In genomic region chr15:66290518-66290917, GRCh38 we compare ENCODE assay signal across 24 cellular contexts. TPM values are rescaled to one million over a fixed set of nuclear protein-coding genes. Genes with fewer than 3 reads are reported as not detected.
DNase-seq lines count a peak whose midpoint lies in the region; TF ChIP-seq lines count a peak whose summit lies in the region.
"Had no signal": no experiment of that assay in that cellular context is flagged by ENCODE, and none has a peak within 500 bp of the region (broad histone marks: within the 10 kb centered on the region; RNA-seq: fewer than 3 reads in every experiment).

No MANE protein-coding gene starts in this region.

- peak; percentile 62 for DNase-seq in activated CD4-positive, alpha-beta T cell treated with anti-CD3 and anti-CD28 coated beads, Interleukin-2, amount 10 ng/mL, durations not matched to agents 24 days and 14 days
- DNase-seq in activated CD4-positive, alpha-beta T cell treated with anti-CD3 and anti-CD28 coated beads, Interleukin-2, amount 50 U/mL, for 1 hour, result no peak
- peak; percentile 21 for DNase-seq in GM12865 (ENCODE audit: low read depth)
- DNase-seq in activated CD4-positive, alpha-beta memory T cell treated with anti-CD3 and anti-CD28 coated beads for 36 hours, result peak; percentile 32
- DNase-seq in CD1c-positive myeloid dendritic cell (ENCODE audit: extremely low spot score), result no peak
- DNase-seq in progenitor cell of endocrine pancreas (ENCODE audit: low spot score, unreplicated experiment), result no peak
- DNase-seq in NCI-H748 (lab: John Stamatoyannopoulos, UW; ENCODE audit: unreplicated experiment), result no peak
- DNase-seq: left lung; NCI-H1048; NCI-H187 treated with DMSO at 0.1 percent for 48 hours; NCI-H524 treated with DMSO at 0.1 percent for 48 hours; retina; RPMI8226; SK-N-SH; small intestine; stimulated activated CD4-positive, alpha-beta T cell treated with anti-CD3 and anti-CD28 coated beads, Interleukin-2, amount 100 ng/mL, for 24 hours had no signal

- H3K36me3 Mint-ChIP-seq in activated CD4-positive, alpha-beta T cell treated with anti-CD3 and anti-CD28 coated beads, Interleukin-2, amount 10 ng/mL, durations not matched to agents 24 days and 14 days (ENCODE audit: low read depth), result peaks cover 2% of the 10 kb centered on the region
- no peaks in the 10 kb centered on the region for H3K36me3 Mint-ChIP-seq in activated CD4-positive, alpha-beta memory T cell treated with anti-CD3 and anti-CD28 coated beads for 36 hours
- no peaks in the 10 kb centered on the region for H3K36me3 Mint-ChIP-seq in nephron (ENCODE audit: low read depth)
- H3K36me3 Mint-ChIP-seq in progenitor cell of endocrine pancreas (ENCODE audit: insufficient read depth), result no peaks in the 10 kb centered on the region
- H3K36me3 Mint-ChIP-seq: brain had no signal

- peaks cover 35% of the 10 kb centered on the region for H3K4me1 Mint-ChIP-seq in activated CD4-positive, alpha-beta T cell treated with anti-CD3 and anti-CD28 coated beads, Interleukin-2, amount 10 ng/mL, durations not matched to agents 24 days and 14 days
- H3K4me1 Mint-ChIP-seq in activated CD4-positive, alpha-beta memory T cell treated with anti-CD3 and anti-CD28 coated beads for 36 hours (ENCODE audit: low read depth), result peaks cover 33% of the 10 kb centered on the region
- peaks cover 37% of the 10 kb centered on the region for H3K4me1 Mint-ChIP-seq in nephron
- H3K4me1 Mint-ChIP-seq in progenitor cell of endocrine pancreas (ENCODE audit: low read depth), result peaks cover 20% of the 10 kb centered on the region

- H3K4me3 ChIP-seq in GM12865 (ENCODE audit: low read depth, low read length), result no peak overlapping the region
- H3K4me3 ChIP-seq: esophagus muscularis mucosa, HAP-1, left lung, thoracic aorta, vagina had no signal

- H3K27ac Mint-ChIP-seq in activated CD4-positive, alpha-beta T cell treated with anti-CD3 and anti-CD28 coated beads, Interleukin-2, amount 10 ng/mL, durations not matched to agents 24 days and 14 days, result no peak overlapping the region
- H3K27ac Mint-ChIP-seq in activated CD4-positive, alpha-beta memory T cell treated with anti-CD3 and anti-CD28 coated beads for 36 hours, result no peak overlapping the region
- H3K27ac Mint-ChIP-seq in nephron, result peak overlapping the region in 1 of 3 experiments; percentile 37
- H3K27ac Mint-ChIP-seq in progenitor cell of endocrine pancreas, result no peak overlapping the region
- H3K27ac Mint-ChIP-seq: brain had no signal

- CTCF ChIA-PET in activated CD4-positive, alpha-beta memory T cell treated with anti-CD3 and anti-CD28 coated beads for 36 hours (lab: Charles Lee), result interaction anchor here (1.9 kb wide), 1 partner anchor 39 kb away, joined by 5 read pairs; no protein-coding TSS in a partner anchor

- H3K9me3 Mint-ChIP-seq in activated CD4-positive, alpha-beta T cell treated with anti-CD3 and anti-CD28 coated beads, Interleukin-2, amount 10 ng/mL, durations not matched to agents 24 days and 14 days, result no peaks in the 10 kb centered on the region
- H3K9me3 Mint-ChIP-seq in activated CD4-positive, alpha-beta memory T cell treated with anti-CD3 and anti-CD28 coated beads for 36 hours, result no peaks in the 10 kb centered on the region
- no peaks in the 10 kb centered on the region for H3K9me3 Mint-ChIP-seq in nephron
- H3K9me3 Mint-ChIP-seq in progenitor cell of endocrine pancreas (ENCODE audit: low read depth), result no peaks in the 10 kb centered on the region
- H3K9me3 Mint-ChIP-seq: brain had no signal

- intact Hi-C loops in activated CD4-positive, alpha-beta T cell treated with anti-CD3 and anti-CD28 coated beads, Interleukin-2, amount 10 ng/mL, durations not matched to agents 24 days and 14 days (cut with micrococcal nuclease), result loop anchor here (5.0 to 10.0 kb wide), 2 partner anchors 67 to 426 kb away; partner anchors contain the start of genes RAB11A and TIPIN
- intact Hi-C loops in activated CD4-positive, alpha-beta memory T cell treated with anti-CD3 and anti-CD28 coated beads for 36 hours (cut with micrococcal nuclease), result loop anchor here (5.0 to 10.0 kb wide), 3 partner anchors 67 to 676 kb away; partner anchors contain the start of genes INTS14, RAB11A and TIPIN

- peaks cover 5% of the 10 kb centered on the region for H3K27me3 Mint-ChIP-seq in activated CD4-positive, alpha-beta T cell treated with anti-CD3 and anti-CD28 coated beads, Interleukin-2, amount 10 ng/mL, durations not matched to agents 24 days and 14 days
- no peaks in the 10 kb centered on the region for H3K27me3 Mint-ChIP-seq in activated CD4-positive, alpha-beta memory T cell treated with anti-CD3 and anti-CD28 coated beads for 36 hours
- no peaks in the 10 kb centered on the region for H3K27me3 Mint-ChIP-seq in nephron (ENCODE audit: low read depth)
- no peaks in the 10 kb centered on the region for H3K27me3 Mint-ChIP-seq in progenitor cell of endocrine pancreas

- POLR2A ChIA-PET in activated CD4-positive, alpha-beta memory T cell treated with anti-CD3 and anti-CD28 coated beads for 36 hours (lab: Charles Lee), result no interaction called here

- TF ChIP-seq CTCF in GM12865 (IDR thresholded peaks at IDR 0.05; ENCODE audit: insufficient read depth, low read depth, low read length, missing control alignments), result no peak
- no peak for TF ChIP-seq CTCF in nephron (IDR thresholded peaks at IDR 0.05; ENCODE audit: unreplicated experiment in 3 of 3)
- TF ChIP-seq CTCF in progenitor cell of endocrine pancreas (IDR thresholded peaks at IDR 0.05; ENCODE audit: unreplicated experiment), result no peak

- no peak overlapping the region for H3K4me3 Mint-ChIP-seq in activated CD4-positive, alpha-beta T cell treated with anti-CD3 and anti-CD28 coated beads, Interleukin-2, amount 10 ng/mL, durations not matched to agents 24 days and 14 days
- no peak overlapping the region for H3K4me3 Mint-ChIP-seq in activated CD4-positive, alpha-beta memory T cell treated with anti-CD3 and anti-CD28 coated beads for 36 hours
- H3K4me3 Mint-ChIP-seq in nephron (peak overlapping the region; percentile 4 to 53 (median 26)), progenitor cell of endocrine pancreas (ENCODE audit: low read depth) (no peak overlapping the region)

RNA-seq across cellular contexts. Expression of gene DIS3L, which starts 2.9 kb away (rescaled TPM):
- 48.6 and 57.2 TPM in 2 replicates for total RNA-seq in activated CD4-positive, alpha-beta T cell treated with anti-CD3 and anti-CD28 coated beads, Interleukin-2, amount 10 ng/mL, durations not matched to agents 24 days and 14 days
- total RNA-seq in activated CD4-positive, alpha-beta memory T cell treated with anti-CD3 and anti-CD28 coated beads for 36 hours, result 10 to 100 TPM; 23.5 to 26.3 TPM
- total RNA-seq in progenitor cell of endocrine pancreas, result 51.1 and 53.7 TPM in 2 replicates

RNA-seq across cellular contexts. Expression of gene MEGF11, which starts 37.0 kb away (rescaled TPM):
- not detected in 2 replicates for total RNA-seq in activated CD4-positive, alpha-beta T cell treated with anti-CD3 and anti-CD28 coated beads, Interleukin-2, amount 10 ng/mL, durations not matched to agents 24 days and 14 days
- not detected for total RNA-seq in activated CD4-positive, alpha-beta memory T cell treated with anti-CD3 and anti-CD28 coated beads for 36 hours
- 0.60 and 1.2 TPM in 2 replicates for total RNA-seq in progenitor cell of endocrine pancreas
- total RNA-seq: LHCN-M2, mesenteric fat pad, thoracic aorta had no signal

Comparison
In these comparisons a context has a peak if more than half of its experiments do, and no peak if none do; other contexts are left out.
1. DNase-seq: peak in activated CD4-positive, alpha-beta T cell treated with anti-CD3 and anti-CD28 coated beads, Interleukin-2, amount 10 ng/mL, durations not matched to agents 24 days and 14 days (single experiment), GM12865 (single experiment) and activated CD4-positive, alpha-beta memory T cell treated with anti-CD3 and anti-CD28 coated beads for 36 hours (single experiment); none in activated CD4-positive, alpha-beta T cell treated with anti-CD3 and anti-CD28 coated beads, Interleukin-2, amount 50 U/mL, for 1 hour (single experiment), CD1c-positive myeloid dendritic cell (single experiment), progenitor cell of endocrine pancreas (single experiment) and NCI-H748 (single experiment).
2. H3K4me3 Mint-ChIP-seq: peak in nephron (3 of 3); none in activated CD4-positive, alpha-beta T cell treated with anti-CD3 and anti-CD28 coated beads, Interleukin-2, amount 10 ng/mL, durations not matched to agents 24 days and 14 days (single experiment), activated CD4-positive, alpha-beta memory T cell treated with anti-CD3 and anti-CD28 coated beads for 36 hours (single experiment) and progenitor cell of endocrine pancreas (single experiment).